ENCODE assay signal across 29 cellular contexts in the genomic region with DNA sequence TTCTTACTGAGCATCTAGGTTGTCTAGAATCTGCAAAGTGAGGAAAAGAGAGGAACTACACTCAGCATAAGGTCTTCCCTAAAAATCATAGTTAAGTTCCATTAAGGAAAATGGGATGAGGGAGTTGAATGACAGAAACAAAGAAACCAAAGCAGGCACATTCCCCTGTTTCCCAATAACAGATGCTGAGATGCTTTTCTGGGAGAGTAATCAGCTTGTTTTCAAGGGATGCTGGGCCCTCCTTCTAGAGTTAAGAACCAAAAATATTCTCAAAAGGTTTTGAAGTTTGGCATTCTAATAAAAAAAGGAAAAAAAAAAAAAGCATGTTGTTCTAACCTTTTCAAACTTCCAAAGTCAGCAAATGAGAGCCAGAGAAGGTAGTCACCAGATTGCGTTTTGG.
"Had no signal": no experiment of that assay in that cellular context is flagged by ENCODE, and none has a peak within 500 bp of the region (broad histone marks: within the 10 kb centered on the region; RNA-seq: fewer than 3 reads in every experiment).

No MANE protein-coding gene starts in this region.

- FAIRE-seq: astrocyte had no signal

- H3K4me1 Mint-ChIP-seq: activated CD8-positive, alpha-beta memory T cell treated with anti-CD3 and anti-CD28 coated beads, Interleukin-2, amount 10 ng/mL, durations not matched to agents 7 days and 5 days had no signal

- H3K9ac ChIP-seq: KMS-11 had no signal

- H3K4me3 Mint-ChIP-seq: activated B cell treated with CpG ODN at 0.5 μM for 24 hours; activated CD4-positive, alpha-beta T cell treated with anti-CD3 and anti-CD28 coated beads, Interleukin-2, amount 10 ng/mL, durations not matched to agents 24 days and 14 days; activated CD8-positive, alpha-beta memory T cell treated with anti-CD3 and anti-CD28 coated beads, Interleukin-2, amount 10 ng/mL, durations not matched to agents 7 days and 5 days; activated naive CD8-positive, alpha-beta T cell treated with anti-CD3 and anti-CD28 coated beads, Interleukin-2, amount 50 U/mL, for 24 hours; activated T-cell treated with anti-CD3 and anti-CD28 coated beads, Interleukin-2, amount 50 U/mL, for 24 hours; activated T-helper 1 cell treated with anti-CD3 and anti-CD28 coated beads, Interleukin-12 subunit alpha, Interleukin-12 subunit beta, Interleukin-2, Interleukin-4 antibody, amounts not matched to agents 30 ng/mL and 10 ng/mL and 1 ng/mL, durations not matched to agents 14 hours and 24 hours and 36 hours; brain; T-helper 1 cell treated with Interleukin-12 subunit alpha and Interleukin-12 subunit beta and Interleukin-4 antibody, amounts not matched to agents 30 μg/mL and 1 μg/mL, for 36 hours had no signal

- ATAC-seq: activated CD8-positive, alpha-beta memory T cell treated with anti-CD3 and anti-CD28 coated beads, Interleukin-2, amount 10 ng/mL, durations not matched to agents 7 days and 5 days; activated naive CD4-positive, alpha-beta T cell treated with anti-CD3 and anti-CD28 coated beads, Interleukin-2, amount 50 U/mL, for 72 hours; activated naive CD8-positive, alpha-beta T cell treated with anti-CD3 and anti-CD28 coated beads, Interleukin-2, amount 50 U/mL, for 24 hours; SK-N-SH treated with all-trans-retinoic acid at 6 μM for 48 hours had no signal

- H3K9me3 Mint-ChIP-seq: activated B cell treated with CpG ODN at 0.5 μM for 24 hours; activated CD4-positive, alpha-beta T cell treated with anti-CD3 and anti-CD28 coated beads, Interleukin-2, amount 10 ng/mL, durations not matched to agents 24 days and 14 days; activated naive CD8-positive, alpha-beta T cell treated with anti-CD3 and anti-CD28 coated beads, Interleukin-2, amount 50 U/mL, for 24 hours; activated T-cell treated with anti-CD3 and anti-CD28 coated beads, Interleukin-2, amount 50 U/mL, for 24 hours; activated T-helper 1 cell treated with anti-CD3 and anti-CD28 coated beads, Interleukin-12 subunit alpha, Interleukin-12 subunit beta, Interleukin-2, Interleukin-4 antibody, amounts not matched to agents 30 ng/mL and 10 ng/mL and 1 ng/mL, durations not matched to agents 14 hours and 24 hours and 36 hours; T-helper 1 cell treated with Interleukin-12 subunit alpha and Interleukin-12 subunit beta and Interleukin-4 antibody, amounts not matched to agents 30 μg/mL and 1 μg/mL, for 36 hours had no signal

- H3K9me3 ChIP-seq: Peyer's patch, SJCRH30 had no signal

- H3K4me1 ChIP-seq: Peyer's patch had no signal

- H3K4me2 ChIP-seq: KMS-11 had no signal

- H3K27ac Mint-ChIP-seq: activated B cell treated with CpG ODN at 0.5 μM for 24 hours; activated CD4-positive, alpha-beta T cell treated with anti-CD3 and anti-CD28 coated beads, Interleukin-2, amount 10 ng/mL, durations not matched to agents 24 days and 14 days; activated CD8-positive, alpha-beta memory T cell treated with anti-CD3 and anti-CD28 coated beads, Interleukin-2, amount 10 ng/mL, durations not matched to agents 7 days and 5 days; activated naive CD4-positive, alpha-beta T cell treated with anti-CD3 and anti-CD28 coated beads, Interleukin-2, amount 50 U/mL, for 72 hours; activated naive CD8-positive, alpha-beta T cell treated with anti-CD3 and anti-CD28 coated beads, Interleukin-2, amount 50 U/mL, for 24 hours; activated T-cell treated with anti-CD3 and anti-CD28 coated beads, Interleukin-2, amount 50 U/mL, for 24 hours; activated T-helper 1 cell treated with anti-CD3 and anti-CD28 coated beads, Interleukin-12 subunit alpha, Interleukin-12 subunit beta, Interleukin-2, Interleukin-4 antibody, amounts not matched to agents 30 ng/mL and 10 ng/mL and 1 ng/mL, durations not matched to agents 14 hours and 24 hours and 36 hours; T-helper 1 cell treated with Interleukin-12 subunit alpha and Interleukin-12 subunit beta and Interleukin-4 antibody, amounts not matched to agents 30 μg/mL and 1 μg/mL, for 36 hours had no signal

- H3K27ac ChIP-seq: KMS-11, Peyer's patch, RWPE1, SJCRH30 had no signal

- H3K36me3 ChIP-seq: Peyer's patch, SJCRH30 had no signal

- H3K27me3 ChIP-seq: Peyer's patch, SJCRH30 had no signal

- H3K36me3 Mint-ChIP-seq: activated CD8-positive, alpha-beta memory T cell treated with anti-CD3 and anti-CD28 coated beads, Interleukin-2, amount 10 ng/mL, durations not matched to agents 7 days and 5 days; activated naive CD4-positive, alpha-beta T cell treated with anti-CD3 and anti-CD28 coated beads, Interleukin-2, amount 50 U/mL, for 72 hours; brain had no signal

- DNase-seq: activated B cell treated with CpG ODN at 0.5 μM for 24 hours; activated CD4-positive, alpha-beta T cell treated with anti-CD3 and anti-CD28 coated beads for 1 hour; activated CD4-positive, alpha-beta T cell treated with anti-CD3 and anti-CD28 coated beads, Interleukin-2, amount 10 ng/mL, durations not matched to agents 24 days and 14 days; activated CD4-positive, alpha-beta T cell treated with anti-CD3 and anti-CD28 coated beads, Interleukin-2, amount 50 U/mL, for 48 hours; activated CD8-positive, alpha-beta memory T cell treated with anti-CD3 and anti-CD28 coated beads, Interleukin-2, amount 10 ng/mL, durations not matched to agents 7 days and 5 days; activated effector memory CD4-positive, alpha-beta T cell treated with Interleukin-2 at 50 U/mL for 16 hours; activated naive CD4-positive, alpha-beta T cell; activated naive CD8-positive, alpha-beta T cell treated with anti-CD3 and anti-CD28 coated beads, Interleukin-2, amount 50 U/mL, for 24 hours; activated T-cell treated with anti-CD3 and anti-CD28 coated beads, Interleukin-2, amount 50 U/mL, for 24 hours; amygdala; NCI-H1092; NCI-H1417; NCI-H1930; NCI-H345; NCI-H510A treated with DMSO at 0.1 percent for 48 hours; NCI-H69; Peyer's patch; Right ventricle myocardium superior; SJCRH30; SW 1271; T-helper 9 cell had no signal

- H3K27me3 Mint-ChIP-seq: activated CD4-positive, alpha-beta T cell treated with anti-CD3 and anti-CD28 coated beads, Interleukin-2, amount 10 ng/mL, durations not matched to agents 24 days and 14 days; activated naive CD8-positive, alpha-beta T cell treated with anti-CD3 and anti-CD28 coated beads, Interleukin-2, amount 50 U/mL, for 24 hours; activated T-cell treated with anti-CD3 and anti-CD28 coated beads, Interleukin-2, amount 50 U/mL, for 24 hours; brain had no signal

- H3K4me3 ChIP-seq: Peyer's patch, SJCRH30 had no signal
